Comparison of ENCODE assay signal across 28 cellular contexts in genomic region chr19:47415953-47416666, GRCh38. TPM values are rescaled to one million over a fixed set of nuclear protein-coding genes. Genes with fewer than 3 reads are reported as not detected.
"Had no signal": no experiment of that assay in that cellular context is flagged by ENCODE, and none has a peak within 500 bp of the region (broad histone marks: within the 10 kb centered on the region; RNA-seq: fewer than 3 reads in every experiment).

No MANE protein-coding gene starts in this region.

- H3K9me3 Mint-ChIP-seq: dendritic cell treated with granulocyte-macrophage colony-stimulating factor and Interleukin-4, amounts not matched to agents 40 ng/mL and 50 ng/mL, for 4 days; stimulated activated effector memory CD8-positive, alpha-beta T cell treated with anti-CD3 and anti-CD28 coated beads, Interleukin-12 subunit alpha, Interleukin-12 subunit beta, amount 100 ng/mL, for 72 hours; stimulated activated naive CD8-positive, alpha-beta T cell treated with anti-CD3 and anti-CD28 coated beads, Interleukin-15, Interleukin-2, amounts not matched to agents 100 ng/mL and 50 ng/mL, for 24 hours; T-cell had no signal

- H3K36me3 ChIP-seq: gastrocnemius medialis, neutrophil, ovary, right lobe of liver, thoracic aorta, uterus had no signal

- H3K27ac ChIP-seq: body of pancreas, gastrocnemius medialis, hepatocyte, neutrophil, ovary, right lobe of liver, thoracic aorta had no signal

- H3K4me1 ChIP-seq: body of pancreas, right lobe of liver had no signal

- ATAC-seq: body of pancreas, gastrocnemius medialis, left cardiac atrium, left ventricle myocardium superior, T-cell had no signal

- H3K79me2 ChIP-seq: hepatocyte had no signal

- DNase-seq: activated CD4-positive, alpha-beta T cell treated with anti-CD3 and anti-CD28 coated beads for 48 hours; activated CD4-positive, alpha-beta T cell treated with anti-CD3 and anti-CD28 coated beads, Interleukin-2, amount 50 U/mL, for 48 hours; activated CD8-positive, alpha-beta memory T cell treated with anti-CD3 and anti-CD28 coated beads for 24 hours; activated effector memory CD4-positive, alpha-beta T cell treated with Interleukin-2 at 50 U/mL for 16 hours; activated naive CD4-positive, alpha-beta T cell treated with Interleukin-2 at 50 U/mL for 16 hours; anterior cingulate cortex; body of pancreas; caudate nucleus; gastrocnemius medialis; islet precursor cell; left cardiac atrium; left ventricle myocardium superior; mammary epithelial cell; naive B cell; ovary; right lobe of liver; stimulated activated CD4-positive, alpha-beta T cell treated with anti-CD3 and anti-CD28 coated beads, Interleukin-4, amount 100 ng/mL, for 1 hour; T-cell; uterus had no signal

- H3K27me3 ChIP-seq: ovary, uterus had no signal

- H3K4me3 ChIP-seq: body of pancreas, gastrocnemius medialis, hepatocyte, ovary, right lobe of liver, thoracic aorta, uterus had no signal

- H3K9me3 ChIP-seq: body of pancreas, gastrocnemius medialis, neutrophil, ovary, right lobe of liver, thoracic aorta, uterus had no signal

- H3K27ac Mint-ChIP-seq: activated naive CD8-positive, alpha-beta T cell; dendritic cell treated with granulocyte-macrophage colony-stimulating factor and Interleukin-4, amounts not matched to agents 40 ng/mL and 50 ng/mL, for 4 days; progenitor cell of endocrine pancreas; stimulated activated effector memory CD8-positive, alpha-beta T cell treated with anti-CD3 and anti-CD28 coated beads, Interleukin-12 subunit alpha, Interleukin-12 subunit beta, amount 100 ng/mL, for 72 hours; stimulated activated naive CD8-positive, alpha-beta T cell treated with anti-CD3 and anti-CD28 coated beads, Interleukin-15, Interleukin-2, amounts not matched to agents 100 ng/mL and 50 ng/mL, for 24 hours; T-cell had no signal

- H2AFZ ChIP-seq: hepatocyte had no signal

- H3K4me3 Mint-ChIP-seq: activated naive CD8-positive, alpha-beta T cell; dendritic cell treated with granulocyte-macrophage colony-stimulating factor and Interleukin-4, amounts not matched to agents 40 ng/mL and 50 ng/mL, for 4 days; stimulated activated effector memory CD8-positive, alpha-beta T cell treated with anti-CD3 and anti-CD28 coated beads, Interleukin-12 subunit alpha, Interleukin-12 subunit beta, amount 100 ng/mL, for 72 hours; stimulated activated naive CD8-positive, alpha-beta T cell treated with anti-CD3 and anti-CD28 coated beads, Interleukin-15, Interleukin-2, amounts not matched to agents 100 ng/mL and 50 ng/mL, for 24 hours; T-cell had no signal

- H3K4me2 ChIP-seq: hepatocyte had no signal

- H3K36me3 Mint-ChIP-seq: activated naive CD8-positive, alpha-beta T cell; T-cell had no signal

RNA-seq across cellular contexts. Expression of gene SLC8A2, which starts 55.6 kb away (rescaled TPM):
- total RNA-seq: epithelial cell of proximal tubule, gastrocnemius medialis, left ventricle myocardium superior, T-cell had no signal
